In genomic region chr6:167529684-167530335, GRCh38 we compare ENCODE assay signal across 21 cellular contexts.
"Had no signal": no experiment of that assay in that cellular context is flagged by ENCODE, and none has a peak within 500 bp of the region (broad histone marks: within the 10 kb centered on the region; RNA-seq: fewer than 3 reads in every experiment).

No MANE protein-coding gene starts in this region.

- H3K9ac ChIP-seq: parathyroid adenoma had no signal

- H2AFZ ChIP-seq: parathyroid adenoma had no signal

- ATAC-seq: left cardiac atrium; left ventricle myocardium superior; natural killer cell; right cardiac atrium; stimulated activated effector memory CD8-positive, alpha-beta T cell treated with anti-CD3 and anti-CD28 coated beads, Interleukin-12 subunit alpha, Interleukin-12 subunit beta, amount 100 ng/mL, for 72 hours had no signal

- H3K4me3 ChIP-seq: dorsolateral prefrontal cortex, lung, prostate gland, sigmoid colon, stomach, thyroid gland, vagina had no signal

- H3K36me3 ChIP-seq: prostate gland, sigmoid colon, stomach, thyroid gland, vagina had no signal

- H3K4me1 ChIP-seq: parathyroid adenoma, prostate gland, sigmoid colon, stomach, vagina had no signal

- H3K27ac ChIP-seq: dorsolateral prefrontal cortex, parathyroid adenoma, prostate gland, sigmoid colon, stomach, thyroid gland, vagina had no signal

- H3K27me3 ChIP-seq: thyroid gland, vagina had no signal

- DNase-seq: dorsolateral prefrontal cortex; effector CD4-positive, alpha-beta T cell; kidney; left cardiac atrium; left ventricle myocardium superior; natural killer cell; right cardiac atrium; sigmoid colon; stimulated activated CD4-positive, alpha-beta T cell treated with anti-CD3 and anti-CD28 coated beads, Interleukin-2, amount 100 ng/mL, for 24 hours; stimulated activated CD4-positive, alpha-beta T cell treated with anti-CD3 and anti-CD28 coated beads, Interleukin-4, amount 100 ng/mL, for 24 hours; stimulated activated naive CD4-positive, alpha-beta T cell treated with Interleukin-2 at 50 U/mL for 16 hours; stomach; thyroid gland; trophoblast cell had no signal

- H3K79me2 ChIP-seq: parathyroid adenoma had no signal

- H3K9me3 ChIP-seq: prostate gland, sigmoid colon, stomach, thyroid gland, vagina had no signal

- FAIRE-seq: colon, frontal cortex, kidney had no signal
